Comparison of ENCODE assay signal across 1 cellular context in genomic region chr9:19410195-19410503, GRCh38.
TF ChIP-seq lines count a peak whose summit lies in the region.

No MANE protein-coding gene starts in this region.

TF ChIP-seq in A549, 52 proteins besides CTCF, POLR2A, EP300 and RAD21 (continued from another document):
- TF ChIP-seq ESRRA (IDR thresholded peaks at IDR 0.05; ENCODE audit: borderline replicate concordance, low read length): no peak
- TF ChIP-seq TP53 (CRISPR knock-in tag; IDR thresholded peaks at IDR 0.05): no peak
- TF ChIP-seq PBX3 (IDR thresholded peaks at IDR 0.05): no peak
- no peak for TF ChIP-seq HOXA7 (CRISPR knock-in tag; IDR thresholded peaks at IDR 0.05)
TF ChIP-seq in A549: peak in this region for 0.
